Comparison of ENCODE assay signal across 10 cellular contexts in the genomic region with DNA sequence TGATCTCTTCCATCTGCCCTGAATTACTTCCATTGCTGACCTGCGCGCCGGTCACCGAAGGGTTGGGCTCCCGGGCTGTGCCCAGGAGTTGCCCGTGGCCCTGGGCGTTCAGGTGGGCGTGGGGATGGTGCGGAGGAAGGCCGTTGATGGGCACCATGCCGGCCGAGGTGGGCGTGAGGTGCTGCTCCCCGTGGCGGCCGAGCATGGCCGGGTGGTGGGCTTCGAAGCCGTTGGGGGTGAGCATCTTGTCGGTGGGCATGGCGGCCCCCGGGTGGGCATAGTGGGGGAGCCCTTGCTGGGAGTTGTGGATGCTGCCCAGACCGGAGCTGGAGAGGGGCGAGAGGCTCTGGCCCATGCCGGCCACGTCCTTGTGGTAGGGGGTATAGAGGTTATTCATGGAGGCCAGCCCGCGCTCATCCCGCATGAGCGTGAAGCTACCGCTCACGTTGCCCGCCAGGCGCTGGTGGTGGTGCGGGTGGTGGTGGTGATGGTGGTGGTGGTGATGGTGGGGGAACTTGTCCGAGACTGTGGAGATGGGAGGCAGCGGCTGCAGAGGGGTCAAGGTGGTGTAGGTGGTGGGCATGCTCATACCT. TPM values are rescaled to one million over a fixed set of nuclear protein-coding genes. Genes with fewer than 3 reads are reported as not detected.
DNase-seq lines count a peak whose midpoint lies in the region; ATAC-seq and TF ChIP-seq lines count a peak whose summit lies in the region.
"Had no signal": no experiment of that assay in that cellular context is flagged by ENCODE, and none has a peak within 500 bp of the region (broad histone marks: within the 10 kb centered on the region; RNA-seq: fewer than 3 reads in every experiment).

No MANE protein-coding gene starts in this region.

- H3K27ac ChIP-seq in iPS-20b (ENCODE audit: low read length) (no peak overlapping the region), smooth muscle cell (ENCODE audit: low read depth) (no peak overlapping the region)

- H3K9ac ChIP-seq in iPS-20b (ENCODE audit: low read depth, low read length) (no peak overlapping the region), smooth muscle cell (ENCODE audit: low read depth) (no peak overlapping the region)

- 23% methylated on average over 35 of the region's 37 CpGs for WGBS in smooth muscle cell (ENCODE audit: low lambda C conversion rate)

- POLR2A ChIA-PET in activated CD4-positive, alpha-beta memory T cell treated with anti-CD3 and anti-CD28 coated beads, Interleukin-2, amount 10 ng/mL, durations not matched to agents 7 days and 5 days (lab: Charles Lee), result no interaction called here

- peaks cover 9% of the 10 kb centered on the region for H3K4me1 Mint-ChIP-seq in activated CD4-positive, alpha-beta memory T cell treated with anti-CD3 and anti-CD28 coated beads, Interleukin-2, amount 10 ng/mL, durations not matched to agents 7 days and 5 days

- H4K20me1 ChIP-seq in smooth muscle cell (ENCODE audit: low read depth), result peaks cover 5% of the 10 kb centered on the region

- peaks cover 2% of the 10 kb centered on the region for H3K36me3 Mint-ChIP-seq in activated CD4-positive, alpha-beta memory T cell treated with anti-CD3 and anti-CD28 coated beads, Interleukin-2, amount 10 ng/mL, durations not matched to agents 7 days and 5 days (ENCODE audit: low read depth)

- H3K4me3 ChIP-seq in iPS-20b (ENCODE audit: low read length) (peak overlapping the region; percentile 46; the same call in 1 of the 2 replicates), smooth muscle cell (peak overlapping the region; percentile 71)

- H3K4me3 Mint-ChIP-seq in activated CD4-positive, alpha-beta memory T cell treated with anti-CD3 and anti-CD28 coated beads, Interleukin-2, amount 10 ng/mL, durations not matched to agents 7 days and 5 days, result peak overlapping the region; percentile 49

- H3K27me3 ChIP-seq in iPS-20b (ENCODE audit: insufficient read depth, low read length) (peaks cover 99% of the 10 kb centered on the region), smooth muscle cell (ENCODE audit: low read depth) (peaks cover 94% of the 10 kb centered on the region)

- no peak for TF ChIP-seq CTCF in smooth muscle cell (IDR thresholded peaks at IDR 0.05; ENCODE audit: borderline replicate concordance, insufficient read depth, poor library complexity, severe bottlenecking)

- no peak overlapping the region for H2AFZ ChIP-seq in smooth muscle cell (ENCODE audit: low read depth)

- H3K4me2 ChIP-seq in smooth muscle cell, result peak overlapping the region; percentile 98

- H3K27ac Mint-ChIP-seq in activated CD4-positive, alpha-beta memory T cell treated with anti-CD3 and anti-CD28 coated beads, Interleukin-2, amount 10 ng/mL, durations not matched to agents 7 days and 5 days, result no peak overlapping the region

- H3K9me3 ChIP-seq in iPS-20b (ENCODE audit: insufficient read depth, low read depth, low read length) (no peaks in the 10 kb centered on the region), smooth muscle cell (replicated peaks; ENCODE audit: low read depth) (no peaks in the 10 kb centered on the region)

- peaks cover 8% of the 10 kb centered on the region for H3F3A ChIP-seq in smooth muscle cell (ENCODE audit: low read depth)

- peaks cover 85% of the 10 kb centered on the region for H3K27me3 Mint-ChIP-seq in activated CD4-positive, alpha-beta memory T cell treated with anti-CD3 and anti-CD28 coated beads, Interleukin-2, amount 10 ng/mL, durations not matched to agents 7 days and 5 days

- H3K36me3 ChIP-seq in iPS-20b (ENCODE audit: insufficient read depth, low read depth, low read length) (no peaks in the 10 kb centered on the region), smooth muscle cell (ENCODE audit: low read depth) (no peaks in the 10 kb centered on the region)

- CTCF ChIA-PET in activated CD4-positive, alpha-beta memory T cell treated with anti-CD3 and anti-CD28 coated beads, Interleukin-2, amount 10 ng/mL, durations not matched to agents 7 days and 5 days (lab: Charles Lee), result no interaction called here

- H3K4me1 ChIP-seq in iPS-20b (ENCODE audit: insufficient read depth, low read length), result peaks cover 35% of the 10 kb centered on the region
- peaks cover 27% of the 10 kb centered on the region for H3K4me1 ChIP-seq in smooth muscle cell (ENCODE audit: low read depth)

- no peak for ATAC-seq in GM19467 (IDR thresholded peaks at IDR 0.05; ENCODE audit: unreplicated experiment)

- no peaks in the 10 kb centered on the region for H3K9me3 Mint-ChIP-seq in activated CD4-positive, alpha-beta memory T cell treated with anti-CD3 and anti-CD28 coated beads, Interleukin-2, amount 10 ng/mL, durations not matched to agents 7 days and 5 days

- DNase-seq in NCI-H748 (lab: John Stamatoyannopoulos, UW; ENCODE audit: unreplicated experiment), result peak; percentile 9
- DNase-seq in NCI-H748 treated with DMSO at 0.1 percent for 48 hours (lab: John Stamatoyannopoulos, UW), result no peak
- no peak for DNase-seq in activated CD4-positive, alpha-beta memory T cell treated with anti-CD3 and anti-CD28 coated beads, Interleukin-2, amount 10 ng/mL, durations not matched to agents 7 days and 5 days
- DNase-seq in smooth muscle cell (lab: John Stamatoyannopoulos, UW; ENCODE audit: unreplicated experiment), result no peak
- no peak for DNase-seq in stimulated activated CD4-positive, alpha-beta T cell treated with anti-CD3 and anti-CD28 coated beads, Interleukin-4, amount 100 ng/mL, for 1 hour
- no peak for DNase-seq in OCI-M1 (lab: John Stamatoyannopoulos, UW)

- H3K79me2 ChIP-seq in smooth muscle cell (ENCODE audit: low read depth), result no peaks in the 10 kb centered on the region

RNA-seq across cellular contexts. Expression of a gene that starts 1.0 kb away (rescaled TPM):
- total RNA-seq in activated CD4-positive, alpha-beta memory T cell treated with anti-CD3 and anti-CD28 coated beads, Interleukin-2, amount 10 ng/mL, durations not matched to agents 7 days and 5 days, result not detected
- 0.99 and 2.5 TPM in 2 replicates for total RNA-seq in smooth muscle cell
- 0.61 TPM in 1 of 2 replicates, not detected in the other for polyA plus RNA-seq in smooth muscle cell
- total RNA-seq: bronchial epithelial cell; T-helper 2 cell treated with Interferon-gamma antibody and Interleukin-4, amounts not matched to agents 100 ng/mL and 5 ng/mL, for 36 hours had no signal
